2 cellular contexts compared by ENCODE assay signal in the genomic region with DNA sequence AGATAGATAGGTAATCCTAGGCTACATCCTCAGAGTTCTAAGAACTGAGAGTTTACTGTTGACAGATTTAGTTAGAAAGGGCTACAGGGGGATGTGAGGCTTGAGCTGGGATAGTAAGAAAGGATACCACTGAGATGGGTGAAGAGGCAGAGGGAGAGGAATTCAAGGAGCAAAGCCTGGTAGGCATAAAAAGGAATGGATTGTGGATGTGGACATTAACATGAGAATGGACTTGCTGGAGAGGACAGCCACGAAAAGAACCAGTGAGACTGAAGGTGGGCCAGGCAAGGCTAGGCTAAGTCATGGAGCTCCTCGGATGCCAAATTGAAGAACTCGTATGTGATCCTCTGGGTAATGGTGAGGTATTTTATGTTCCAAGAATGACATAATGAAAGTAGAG.
TF ChIP-seq lines count a peak whose summit lies in the region.

No MANE protein-coding gene starts in this region.

TF ChIP-seq in SK-N-SH, 30 proteins besides CTCF, POLR2A, EP300 and RAD21 (continued from another document):
- TF ChIP-seq, protein P1, sequence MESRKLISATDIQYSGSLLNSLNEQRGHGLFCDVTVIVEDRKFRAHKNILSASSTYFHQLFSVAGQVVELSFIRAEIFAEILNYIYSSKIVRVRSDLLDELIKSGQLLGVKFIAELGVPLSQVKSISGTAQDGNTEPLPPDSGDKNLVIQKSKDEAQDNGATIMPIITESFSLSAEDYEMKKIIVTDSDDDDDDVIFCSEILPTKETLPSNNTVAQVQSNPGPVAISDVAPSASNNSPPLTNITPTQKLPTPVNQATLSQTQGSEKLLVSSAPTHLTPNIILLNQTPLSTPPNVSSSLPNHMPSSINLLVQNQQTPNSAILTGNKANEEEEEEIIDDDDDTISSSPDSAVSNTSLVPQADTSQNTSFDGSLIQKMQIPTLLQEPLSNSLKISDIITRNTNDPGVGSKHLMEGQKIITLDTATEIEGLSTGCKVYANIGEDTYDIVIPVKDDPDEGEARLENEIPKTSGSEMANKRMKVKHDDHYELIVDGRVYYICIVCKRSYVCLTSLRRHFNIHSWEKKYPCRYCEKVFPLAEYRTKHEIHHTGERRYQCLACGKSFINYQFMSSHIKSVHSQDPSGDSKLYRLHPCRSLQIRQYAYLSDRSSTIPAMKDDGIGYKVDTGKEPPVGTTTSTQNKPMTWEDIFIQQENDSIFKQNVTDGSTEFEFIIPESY (IDR thresholded peaks at IDR 0.05; ENCODE audit: borderline replicate concordance, low read depth), result no peak
- no peak for TF ChIP-seq FOSL2 (IDR thresholded peaks at IDR 0.05; ENCODE audit: borderline replicate concordance, low read depth)
- no peak for TF ChIP-seq JUND (IDR thresholded peaks at IDR 0.05)
- TF ChIP-seq, protein P2, sequence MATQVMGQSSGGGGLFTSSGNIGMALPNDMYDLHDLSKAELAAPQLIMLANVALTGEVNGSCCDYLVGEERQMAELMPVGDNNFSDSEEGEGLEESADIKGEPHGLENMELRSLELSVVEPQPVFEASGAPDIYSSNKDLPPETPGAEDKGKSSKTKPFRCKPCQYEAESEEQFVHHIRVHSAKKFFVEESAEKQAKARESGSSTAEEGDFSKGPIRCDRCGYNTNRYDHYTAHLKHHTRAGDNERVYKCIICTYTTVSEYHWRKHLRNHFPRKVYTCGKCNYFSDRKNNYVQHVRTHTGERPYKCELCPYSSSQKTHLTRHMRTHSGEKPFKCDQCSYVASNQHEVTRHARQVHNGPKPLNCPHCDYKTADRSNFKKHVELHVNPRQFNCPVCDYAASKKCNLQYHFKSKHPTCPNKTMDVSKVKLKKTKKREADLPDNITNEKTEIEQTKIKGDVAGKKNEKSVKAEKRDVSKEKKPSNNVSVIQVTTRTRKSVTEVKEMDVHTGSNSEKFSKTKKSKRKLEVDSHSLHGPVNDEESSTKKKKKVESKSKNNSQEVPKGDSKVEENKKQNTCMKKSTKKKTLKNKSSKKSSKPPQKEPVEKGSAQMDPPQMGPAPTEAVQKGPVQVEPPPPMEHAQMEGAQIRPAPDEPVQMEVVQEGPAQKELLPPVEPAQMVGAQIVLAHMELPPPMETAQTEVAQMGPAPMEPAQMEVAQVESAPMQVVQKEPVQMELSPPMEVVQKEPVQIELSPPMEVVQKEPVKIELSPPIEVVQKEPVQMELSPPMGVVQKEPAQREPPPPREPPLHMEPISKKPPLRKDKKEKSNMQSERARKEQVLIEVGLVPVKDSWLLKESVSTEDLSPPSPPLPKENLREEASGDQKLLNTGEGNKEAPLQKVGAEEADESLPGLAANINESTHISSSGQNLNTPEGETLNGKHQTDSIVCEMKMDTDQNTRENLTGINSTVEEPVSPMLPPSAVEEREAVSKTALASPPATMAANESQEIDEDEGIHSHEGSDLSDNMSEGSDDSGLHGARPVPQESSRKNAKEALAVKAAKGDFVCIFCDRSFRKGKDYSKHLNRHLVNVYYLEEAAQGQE (IDR thresholded peaks at IDR 0.05; ENCODE audit: low read depth, low read length), result no peak
- TF ChIP-seq TEAD4 (IDR thresholded peaks at IDR 0.05; ENCODE audit: borderline replicate concordance, insufficient read depth), result no peak
- TF ChIP-seq CHD2 (IDR thresholded peaks at IDR 0.05; ENCODE audit: low read length, partially characterized antibody), result no peak
- TF ChIP-seq, protein P3, sequence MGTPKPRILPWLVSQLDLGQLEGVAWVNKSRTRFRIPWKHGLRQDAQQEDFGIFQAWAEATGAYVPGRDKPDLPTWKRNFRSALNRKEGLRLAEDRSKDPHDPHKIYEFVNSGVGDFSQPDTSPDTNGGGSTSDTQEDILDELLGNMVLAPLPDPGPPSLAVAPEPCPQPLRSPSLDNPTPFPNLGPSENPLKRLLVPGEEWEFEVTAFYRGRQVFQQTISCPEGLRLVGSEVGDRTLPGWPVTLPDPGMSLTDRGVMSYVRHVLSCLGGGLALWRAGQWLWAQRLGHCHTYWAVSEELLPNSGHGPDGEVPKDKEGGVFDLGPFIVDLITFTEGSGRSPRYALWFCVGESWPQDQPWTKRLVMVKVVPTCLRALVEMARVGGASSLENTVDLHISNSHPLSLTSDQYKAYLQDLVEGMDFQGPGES (IDR thresholded peaks at IDR 0.05; ENCODE audit: low read depth, low read length), result no peak
- TF ChIP-seq, protein P4, sequence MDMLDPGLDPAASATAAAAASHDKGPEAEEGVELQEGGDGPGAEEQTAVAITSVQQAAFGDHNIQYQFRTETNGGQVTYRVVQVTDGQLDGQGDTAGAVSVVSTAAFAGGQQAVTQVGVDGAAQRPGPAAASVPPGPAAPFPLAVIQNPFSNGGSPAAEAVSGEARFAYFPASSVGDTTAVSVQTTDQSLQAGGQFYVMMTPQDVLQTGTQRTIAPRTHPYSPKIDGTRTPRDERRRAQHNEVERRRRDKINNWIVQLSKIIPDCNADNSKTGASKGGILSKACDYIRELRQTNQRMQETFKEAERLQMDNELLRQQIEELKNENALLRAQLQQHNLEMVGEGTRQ (IDR thresholded peaks at IDR 0.05; ENCODE audit: borderline replicate concordance, low read depth, low read length), result no peak

TF ChIP-seq in SK-N-SH treated with all-trans-retinoic acid at 6 μM for 48 hours, 23 proteins besides CTCF, POLR2A, EP300 and RAD21 (continued from another document):
- TF ChIP-seq, protein P5, sequence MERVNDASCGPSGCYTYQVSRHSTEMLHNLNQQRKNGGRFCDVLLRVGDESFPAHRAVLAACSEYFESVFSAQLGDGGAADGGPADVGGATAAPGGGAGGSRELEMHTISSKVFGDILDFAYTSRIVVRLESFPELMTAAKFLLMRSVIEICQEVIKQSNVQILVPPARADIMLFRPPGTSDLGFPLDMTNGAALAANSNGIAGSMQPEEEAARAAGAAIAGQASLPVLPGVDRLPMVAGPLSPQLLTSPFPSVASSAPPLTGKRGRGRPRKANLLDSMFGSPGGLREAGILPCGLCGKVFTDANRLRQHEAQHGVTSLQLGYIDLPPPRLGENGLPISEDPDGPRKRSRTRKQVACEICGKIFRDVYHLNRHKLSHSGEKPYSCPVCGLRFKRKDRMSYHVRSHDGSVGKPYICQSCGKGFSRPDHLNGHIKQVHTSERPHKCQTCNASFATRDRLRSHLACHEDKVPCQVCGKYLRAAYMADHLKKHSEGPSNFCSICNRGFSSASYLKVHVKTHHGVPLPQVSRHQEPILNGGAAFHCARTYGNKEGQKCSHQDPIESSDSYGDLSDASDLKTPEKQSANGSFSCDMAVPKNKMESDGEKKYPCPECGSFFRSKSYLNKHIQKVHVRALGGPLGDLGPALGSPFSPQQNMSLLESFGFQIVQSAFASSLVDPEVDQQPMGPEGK (CRISPR knock-in tag; IDR thresholded peaks at IDR 0.05; ENCODE audit: borderline replicate concordance), result no peak
- TF ChIP-seq ARNTL (CRISPR knock-in tag; IDR thresholded peaks at IDR 0.05; ENCODE audit: borderline replicate concordance, low read depth) (no peak), CSDC2 (CRISPR knock-in tag; IDR thresholded peaks at IDR 0.05) (no peak)
